Comparison of ENCODE assay signal across 8 cellular contexts in genomic region chr1:207890136-207890738, GRCh38. TPM values are rescaled to one million over a fixed set of nuclear protein-coding genes. Genes with fewer than 3 reads are reported as not detected.
DNase-seq lines count a peak whose midpoint lies in the region; ATAC-seq and TF ChIP-seq lines count a peak whose summit lies in the region.

No MANE protein-coding gene starts in this region.

- no peaks in the 10 kb centered on the region for H3K79me2 ChIP-seq in fibroblast of lung (ENCODE audit: control insufficient read depth, insufficient read depth, low read length)

- POLR2A ChIA-PET in BJ (lab: Charles Lee) = interaction anchor here (0.8 to 1.0 kb wide), 2 partner anchors 35 to 73 kb away, joined by 3 to 4 read pairs; no protein-coding TSS in a partner anchor
- POLR2A ChIA-PET in Panc1 (lab: Charles Lee) = no interaction called here

- no peaks in the 10 kb centered on the region for H4K20me1 ChIP-seq in fibroblast of lung (ENCODE audit: control insufficient read depth, extremely low read depth, insufficient read depth, low read length)

- CTCF ChIA-PET in BJ (lab: Yijun Ruan, JAX) = interaction anchor here (2.2 to 11.9 kb wide), 2 partner anchors 63 to 74 kb away, joined by 7 to 117 read pairs; no protein-coding TSS in a partner anchor
- CTCF ChIA-PET in Panc1 (lab: Charles Lee) = no interaction called here

- intact Hi-C loops in Panc1 (cut with micrococcal nuclease; ENCODE audit: unreplicated experiment) = no loop called here
- intact Hi-C loops in ovary (cut with DNase I) = no loop called here

- peak overlapping the region; percentile 8 for H3K9ac ChIP-seq in fibroblast of lung (ENCODE audit: insufficient read depth, low read length)

- H2AFZ ChIP-seq in fibroblast of lung (ENCODE audit: low read length) = peak overlapping the region; percentile 90

- H3K9me3 ChIP-seq in Panc1 (ENCODE audit: control insufficient read depth, insufficient read depth, low read depth, low read length) (no peaks in the 10 kb centered on the region), fibroblast of lung (ENCODE audit: control insufficient read depth, insufficient read depth, low read depth, low read length) (no peaks in the 10 kb centered on the region), ovary (no peaks in the 10 kb centered on the region)

- in situ Hi-C loops in Panc1 (cut with HindIII; ENCODE audit: low pct_unique_long_range_greater_than_20kb, low sequenced_read_pairs) = no loop called here

- no peaks in the 10 kb centered on the region for H3K27me3 ChIP-seq in BJ (ENCODE audit: control insufficient read depth, insufficient read depth, low read length)
- no peaks in the 10 kb centered on the region for H3K27me3 ChIP-seq in Panc1 (ENCODE audit: control insufficient read depth, insufficient read depth, low read length)
- no peaks in the 10 kb centered on the region for H3K27me3 ChIP-seq in fibroblast of lung (ENCODE audit: control insufficient read depth, insufficient read depth, low read length)
- no peaks in the 10 kb centered on the region for H3K27me3 ChIP-seq in ovary

- peak overlapping the region; percentile 96 for H3K4me2 ChIP-seq in fibroblast of lung (ENCODE audit: extremely low read depth, insufficient read depth, low read length)

- H3K4me3 ChIP-seq in BJ (ENCODE audit: low read depth, low read length) = 0 out of 2 replicates have a peak overlapping the region, but pooled peaks have one; percentile 6
- no peak overlapping the region for H3K4me3 ChIP-seq in Panc1 (ENCODE audit: low read depth in 2 of 2, low read length in 2 of 2)
- peak overlapping the region in 2 of 4 experiments; percentile 7 to 12 for H3K4me3 ChIP-seq in fibroblast of lung (replicated peaks in 1 of 4; ENCODE audit: control extremely low read depth in 1 of 4, insufficient read depth in 1 of 4, low read depth in 3 of 4, low read length in 4 of 4)
- H3K4me3 ChIP-seq in ovary = no peak overlapping the region

- no peaks in the 10 kb centered on the region for H3K4me1 ChIP-seq in Panc1 (ENCODE audit: control insufficient read depth, insufficient read depth, low read length)
- H3K4me1 ChIP-seq in fibroblast of lung (ENCODE audit: control insufficient read depth, extremely low read depth, insufficient read depth, low read length) = peaks cover 31% of the 10 kb centered on the region
- H3K4me1 ChIP-seq in ovary (ENCODE audit: insufficient read depth) = peaks cover 18% of the 10 kb centered on the region

- DNase-seq in BJ (ENCODE audit: low read depth) = peak; percentile 88
- no peak for DNase-seq in Panc1 (ENCODE audit: low read depth, low spot score)
- DNase-seq in fibroblast of lung (ENCODE audit: low read depth in 2 of 2) = peak; percentile 70 to 84
- DNase-seq in ovary = peak; percentile 72 to 81 (median 75)
- no peak for DNase-seq in NCI-H345 treated with DMSO at 0.1 percent for 48 hours (lab: John Stamatoyannopoulos, UW; ENCODE audit: unreplicated experiment)
- no peak for DNase-seq in NCI-H1092 treated with DMSO at 0.1 percent for 48 hours (lab: John Stamatoyannopoulos, UW)

- TF ChIP-seq CTCF in BJ (IDR thresholded peaks at IDR 0.05; ENCODE audit: insufficient read depth, low read depth, low read length) = no peak
- TF ChIP-seq CTCF in Panc1 (IDR thresholded peaks at IDR 0.05) = no peak
- no peak for TF ChIP-seq CTCF in fibroblast of lung (conservative IDR thresholded peaks at IDR 0.05 in 1 of 2, IDR thresholded peaks at IDR 0.05 in 1 of 2; ENCODE audit: low read depth in 1 of 2, low read length in 2 of 2)
- no peak for TF ChIP-seq CTCF in ovary (IDR thresholded peaks at IDR 0.05)

- TF ChIP-seq POLR2A in ovary (IDR thresholded peaks at IDR 0.05) = no peak

- no TSS peak for BruUV-seq in Panc1 (replicated peaks; lab: Mats Ljungman, UMichigan)

- H3K36me3 ChIP-seq in BJ (ENCODE audit: control insufficient read depth, insufficient read depth, low read length) (no peaks in the 10 kb centered on the region), Panc1 (ENCODE audit: control insufficient read depth, insufficient read depth, low read length) (no peaks in the 10 kb centered on the region), fibroblast of lung (ENCODE audit: control insufficient read depth, insufficient read depth, low read length) (no peaks in the 10 kb centered on the region), ovary (no peaks in the 10 kb centered on the region)

- WGBS in ovary, 3 donors = 1 to 9% (median 3%) methylated on average over 4 of the region's 4 CpGs

- no peak for TF ChIP-seq EP300 in ovary (IDR thresholded peaks at IDR 0.05)

- H3K27ac ChIP-seq in Panc1 (ENCODE audit: low read length) (no peak overlapping the region), fibroblast of lung (ENCODE audit: insufficient read depth, low read length) (peak overlapping the region; percentile 93), ovary (peak overlapping the region; percentile 26 to 68)

- ATAC-seq in Panc1 = peak; percentile 55
- ATAC-seq in activated CD4-positive, CD25-positive, alpha-beta regulatory T cell treated with anti-CD3 and anti-CD28 coated beads, Interleukin-2, amount 50 U/mL, for 24 hours = no peak
- no peak for ATAC-seq in GM21529 (IDR thresholded peaks at IDR 0.05; ENCODE audit: unreplicated experiment)

RNA-seq across cellular contexts. Expression of gene CD34, which starts 20.7 kb away (rescaled TPM):
- polyA plus RNA-seq in BJ (2011; rRNA removed) = 0.87 and 1.2 TPM in 2 replicates
- 0.24 and 0.26 TPM in 2 replicates for polyA minus RNA-seq in BJ (2011; rRNA and poly(A)+ RNA removed)
- 0.15 TPM for total RNA-seq in Panc1 (2021; ENCODE audit: unreplicated experiment)
- 0.29 TPM for polyA plus RNA-seq in Panc1 (2012; ENCODE audit: insufficient read length)
- total RNA-seq in fibroblast of lung = under 0.01 and 0.26 TPM in 2 replicates
- polyA plus RNA-seq in fibroblast of lung = 0.51 and 0.72 TPM in 2 replicates
- 0.33 and 0.53 TPM in 2 replicates for polyA plus RNA-seq in fibroblast of lung (2012)
- 0.33 TPM in 1 of 2 replicates, not detected in the other for polyA minus RNA-seq in fibroblast of lung (ENCODE audit: low replicate concordance)
- 10 to 100 TPM; 12.6 to 42.1 (median 21.9) TPM for total RNA-seq in ovary
- 100 to 1,000 TPM in 1 of 2 donors, 10 to 100 TPM in 1; 50.8 to 146 TPM for polyA plus RNA-seq in ovary

Comparison
In these comparisons a context has a peak if more than half of its experiments do, and no peak if none do; other contexts are left out.
1. DNase-seq: peak in BJ (single experiment), fibroblast of lung (2 of 2) and ovary (5 of 5); none in Panc1 (single experiment), NCI-H345 treated with DMSO at 0.1 percent for 48 hours (single experiment) and NCI-H1092 treated with DMSO at 0.1 percent for 48 hours (single experiment).
2. RNA of gene CD34, which starts 20.7 kb away (total RNA-seq): 12.6 to 42.1 TPM in ovary; 0.15 TPM in Panc1 (single experiment) and under 0.01 to 0.26 TPM in fibroblast of lung; every median in the first group is over 10 times any median in the second.